11 cellular contexts compared by ENCODE assay signal in genomic region chr19:11195681-11196080, GRCh38.
DNase-seq lines count a peak whose midpoint lies in the region; ATAC-seq and TF ChIP-seq lines count a peak whose summit lies in the region.
"Had no signal": no experiment of that assay in that cellular context is flagged by ENCODE, and none has a peak within 500 bp of the region (broad histone marks: within the 10 kb centered on the region; RNA-seq: fewer than 3 reads in every experiment).

No MANE protein-coding gene starts in this region.

- peaks cover 32% of the 10 kb centered on the region; the same call in 1 of the 2 replicates for H3K36me3 ChIP-seq in SK-N-MC (ENCODE audit: insufficient read depth, low read length)
- peaks cover 2% of the 10 kb centered on the region for H3K36me3 ChIP-seq in rectal smooth muscle tissue (ENCODE audit: control insufficient read depth, insufficient read depth, low read length)
- H3K36me3 ChIP-seq in HAP-1 (replicated peaks) = peaks cover 4% of the 10 kb centered on the region; the same call in 1 of the 2 replicates

- in situ Hi-C loops in HAP-1 (cut with MboI; ENCODE audit: low sequenced_read_pairs) (no loop called here), GM13977 (cut with MboI; ENCODE audit: low pct_unique_long_range_greater_than_20kb, low sequenced_read_pairs, unreplicated experiment) (no loop called here)

- H3K4me3 ChIP-seq in AG09309 (ENCODE audit: control insufficient read depth, low read depth, low read length) = peak overlapping the region; percentile 43
- peak overlapping the region; percentile 67 for H3K4me3 ChIP-seq in SK-N-MC
- peak overlapping the region; percentile 57 for H3K4me3 ChIP-seq in fibroblast of pulmonary artery (replicated peaks; ENCODE audit: low read depth, low read length)
- H3K4me3 ChIP-seq in rectal smooth muscle tissue (ENCODE audit: low read length) = peak overlapping the region; percentile 71
- H3K4me3 ChIP-seq in HAP-1 = no peak overlapping the region

- H3K9me3 ChIP-seq in SK-N-MC (ENCODE audit: low read depth, low read length) (no peaks in the 10 kb centered on the region), HAP-1 (no peaks in the 10 kb centered on the region)

- H3K4me1 ChIP-seq in rectal smooth muscle tissue (ENCODE audit: control insufficient read depth, insufficient read depth, low read length) (peaks cover 30% of the 10 kb centered on the region), HAP-1 (peaks cover 6% of the 10 kb centered on the region; the same call in 1 of the 2 replicates)

- peak overlapping the region; percentile 73 for H3K27ac ChIP-seq in SK-N-MC
- peak overlapping the region; percentile 85 for H3K27ac ChIP-seq in rectal smooth muscle tissue (ENCODE audit: low read depth, low read length)

- TF ChIP-seq CTCF in AG09309 (IDR thresholded peaks at IDR 0.05; ENCODE audit: control insufficient read depth, insufficient read depth, low read depth, low read length, missing control alignments) = no peak
- TF ChIP-seq CTCF in fibroblast of pulmonary artery (IDR thresholded peaks at IDR 0.05; ENCODE audit: low read length, missing control alignments) = no peak
- no peak for TF ChIP-seq CTCF in GM13977 (IDR thresholded peaks at IDR 0.05; ENCODE audit: extremely low read depth, insufficient read depth, missing control alignments)

- H3K27me3 ChIP-seq in rectal smooth muscle tissue (ENCODE audit: control insufficient read depth, insufficient read depth, low read length) = no peaks in the 10 kb centered on the region
- no peaks in the 10 kb centered on the region for H3K27me3 ChIP-seq in HAP-1 (ENCODE audit: low read depth)

- DNase-seq in AG09309 (ENCODE audit: low read depth) (no peak), SK-N-MC (ENCODE audit: low read depth, low spot score) (no peak), fibroblast of pulmonary artery (ENCODE audit: low read depth) (no peak), DMS153 treated with DMSO at 0.1 percent for 48 hours (lab: John Stamatoyannopoulos, UW; ENCODE audit: unreplicated experiment) (no peak), HAP-1 (ENCODE audit: low spot score in 2 of 2) (no peak), GM13977 (ENCODE audit: low spot score) (no peak)
- DNase-seq: effector memory CD4-positive, alpha-beta T cell; kidney glomerular epithelial cell; T1000 had no signal

- H3K9ac ChIP-seq in SK-N-MC (ENCODE audit: insufficient read length) (peak overlapping the region; percentile 11), rectal smooth muscle tissue (ENCODE audit: low read length) (peak overlapping the region; percentile 25)

- ATAC-seq in HG02970 (IDR thresholded peaks at IDR 0.05; ENCODE audit: low FRiP score, unreplicated experiment) = no peak
